19 cellular contexts compared by ENCODE assay signal in the genomic region with DNA sequence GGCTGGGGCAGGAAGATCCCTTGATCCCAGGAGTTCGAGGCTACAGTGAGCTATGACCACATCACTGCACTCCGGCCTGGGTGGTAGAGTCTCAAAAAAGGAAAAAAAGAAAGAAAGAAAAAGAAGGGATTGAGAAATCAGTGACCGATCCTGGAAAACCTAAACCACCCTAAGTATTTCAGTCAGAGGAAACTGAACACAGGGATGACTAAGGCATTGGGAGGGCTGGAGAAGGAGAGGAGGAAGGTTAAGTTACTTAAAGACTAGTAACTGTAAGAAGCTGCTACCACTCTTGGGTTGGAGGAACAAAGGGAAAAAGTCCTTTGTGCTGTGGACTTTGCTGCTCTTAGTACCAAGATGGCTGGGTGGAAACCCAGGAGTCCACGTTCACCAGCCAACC. TPM values are rescaled to one million over a fixed set of nuclear protein-coding genes. Genes with fewer than 3 reads are reported as not detected.
"Had no signal": no experiment of that assay in that cellular context is flagged by ENCODE, and none has a peak within 500 bp of the region (broad histone marks: within the 10 kb centered on the region; RNA-seq: fewer than 3 reads in every experiment).

No MANE protein-coding gene starts in this region.

- H3K9me3 Mint-ChIP-seq: activated naive CD8-positive, alpha-beta T cell treated with anti-CD3 and anti-CD28 coated beads, Interleukin-2, amount 50 U/mL, for 24 hours; central memory CD8-positive, alpha-beta T cell; naive thymus-derived CD4-positive, alpha-beta T cell had no signal

- H3K36me3 Mint-ChIP-seq: naive thymus-derived CD4-positive, alpha-beta T cell had no signal

- H3K4me1 ChIP-seq: foreskin keratinocyte, prostate gland, upper lobe of right lung had no signal

- ATAC-seq: activated CD4-positive, alpha-beta T cell treated with anti-CD3 and anti-CD28 coated beads for 36 hours; activated CD8-positive, alpha-beta T cell treated with anti-CD3 and anti-CD28 coated beads, Interleukin-2, amount 10 ng/mL, durations not matched to agents 7 days and 5 days; activated naive CD8-positive, alpha-beta T cell treated with anti-CD3 and anti-CD28 coated beads, Interleukin-2, amount 50 U/mL, for 24 hours; foreskin keratinocyte; left colon; naive thymus-derived CD4-positive, alpha-beta T cell; stimulated activated naive CD8-positive, alpha-beta T cell treated with anti-CD3 and anti-CD28 coated beads, Interleukin-15, Interleukin-2, amounts not matched to agents 100 U/mL and 50 U/mL, for 24 hours; upper lobe of right lung had no signal

- H3K27ac Mint-ChIP-seq: activated CD4-positive, alpha-beta T cell treated with anti-CD3 and anti-CD28 coated beads for 36 hours; activated CD8-positive, alpha-beta T cell treated with anti-CD3 and anti-CD28 coated beads, Interleukin-2, amount 10 ng/mL, durations not matched to agents 7 days and 5 days; activated naive CD8-positive, alpha-beta T cell treated with anti-CD3 and anti-CD28 coated beads, Interleukin-2, amount 50 U/mL, for 24 hours; naive thymus-derived CD4-positive, alpha-beta T cell had no signal

- H3K4me3 ChIP-seq: lung, prostate gland, upper lobe of right lung had no signal

- H3K4me3 Mint-ChIP-seq: activated CD4-positive, alpha-beta T cell treated with anti-CD3 and anti-CD28 coated beads for 36 hours; activated CD8-positive, alpha-beta T cell treated with anti-CD3 and anti-CD28 coated beads, Interleukin-2, amount 10 ng/mL, durations not matched to agents 7 days and 5 days; activated naive CD8-positive, alpha-beta T cell treated with anti-CD3 and anti-CD28 coated beads, Interleukin-2, amount 50 U/mL, for 24 hours; central memory CD8-positive, alpha-beta T cell; naive thymus-derived CD4-positive, alpha-beta T cell had no signal

- DNase-seq: activated CD4-positive, alpha-beta T cell treated with anti-CD3 and anti-CD28 coated beads for 36 hours; activated CD8-positive, alpha-beta memory T cell treated with anti-CD3 and anti-CD28 coated beads, Interleukin-2, amount 50 U/mL, for 48 hours; activated CD8-positive, alpha-beta T cell treated with anti-CD3 and anti-CD28 coated beads, Interleukin-2, amount 10 ng/mL, durations not matched to agents 7 days and 5 days; activated naive CD8-positive, alpha-beta T cell treated with anti-CD3 and anti-CD28 coated beads, Interleukin-2, amount 50 U/mL, for 24 hours; effector memory CD4-positive, alpha-beta T cell; foreskin keratinocyte; left colon; naive thymus-derived CD4-positive, alpha-beta T cell; occipital lobe; stimulated activated CD4-positive, alpha-beta T cell treated with anti-CD3 and anti-CD28 coated beads, Interleukin-2, amount 100 ng/mL, for 48 hours; stimulated activated CD8-positive, alpha-beta memory T cell treated with anti-CD3 and anti-CD28 coated beads, Interleukin-4, amount 100 ng/mL, for 48 hours; stimulated activated naive CD8-positive, alpha-beta T cell treated with anti-CD3 and anti-CD28 coated beads, Interleukin-15, Interleukin-2, amounts not matched to agents 100 U/mL and 50 U/mL, for 24 hours; T-helper 1 cell; upper lobe of right lung; WERI-Rb-1 had no signal

- H3K4me1 Mint-ChIP-seq: central memory CD8-positive, alpha-beta T cell had no signal

- H3K27ac ChIP-seq: foreskin keratinocyte, prostate gland, upper lobe of right lung, WERI-Rb-1 had no signal

- H3K36me3 ChIP-seq: prostate gland, upper lobe of right lung, WERI-Rb-1 had no signal

- H3K9me3 ChIP-seq: prostate gland, upper lobe of right lung had no signal

RNA-seq across cellular contexts. Expression of a gene that starts 10.6 kb away (rescaled TPM):
- total RNA-seq: activated CD8-positive, alpha-beta T cell treated with anti-CD3 and anti-CD28 coated beads, Interleukin-2, amount 10 ng/mL, durations not matched to agents 7 days and 5 days; mononuclear cell had no signal
- polyA plus RNA-seq: naive thymus-derived CD4-positive, alpha-beta T cell had no signal

RNA-seq across cellular contexts. Expression of a gene that starts 28.6 kb away (rescaled TPM):
- total RNA-seq: activated CD8-positive, alpha-beta T cell treated with anti-CD3 and anti-CD28 coated beads, Interleukin-2, amount 10 ng/mL, durations not matched to agents 7 days and 5 days had no signal
